In the genomic region with DNA sequence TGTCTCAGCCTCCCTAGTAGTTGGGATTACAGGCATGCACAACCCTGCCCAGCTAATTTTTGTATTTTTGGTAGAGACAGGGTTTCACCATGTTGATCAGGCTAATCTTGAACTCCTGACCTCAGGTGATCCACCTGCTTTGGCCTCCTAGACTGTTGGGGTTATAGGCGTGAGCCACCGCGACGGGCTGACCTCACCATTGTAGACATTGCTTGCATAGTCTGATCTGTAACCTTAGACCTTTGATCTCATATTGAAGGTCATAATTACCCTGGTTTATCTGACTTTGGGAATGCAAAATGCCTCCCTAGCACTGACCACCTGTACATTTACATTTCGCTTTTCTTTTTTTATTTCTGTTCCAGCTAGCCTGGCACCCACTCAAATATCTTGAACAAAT, we compare ENCODE assay signal across 1 cellular context.
TF ChIP-seq lines count a peak whose summit lies in the region.

No MANE protein-coding gene starts in this region.

TF ChIP-seq in liver, 16 proteins besides CTCF, POLR2A, EP300 and RAD21 (continued from another document):
- TF ChIP-seq, protein P1, sequence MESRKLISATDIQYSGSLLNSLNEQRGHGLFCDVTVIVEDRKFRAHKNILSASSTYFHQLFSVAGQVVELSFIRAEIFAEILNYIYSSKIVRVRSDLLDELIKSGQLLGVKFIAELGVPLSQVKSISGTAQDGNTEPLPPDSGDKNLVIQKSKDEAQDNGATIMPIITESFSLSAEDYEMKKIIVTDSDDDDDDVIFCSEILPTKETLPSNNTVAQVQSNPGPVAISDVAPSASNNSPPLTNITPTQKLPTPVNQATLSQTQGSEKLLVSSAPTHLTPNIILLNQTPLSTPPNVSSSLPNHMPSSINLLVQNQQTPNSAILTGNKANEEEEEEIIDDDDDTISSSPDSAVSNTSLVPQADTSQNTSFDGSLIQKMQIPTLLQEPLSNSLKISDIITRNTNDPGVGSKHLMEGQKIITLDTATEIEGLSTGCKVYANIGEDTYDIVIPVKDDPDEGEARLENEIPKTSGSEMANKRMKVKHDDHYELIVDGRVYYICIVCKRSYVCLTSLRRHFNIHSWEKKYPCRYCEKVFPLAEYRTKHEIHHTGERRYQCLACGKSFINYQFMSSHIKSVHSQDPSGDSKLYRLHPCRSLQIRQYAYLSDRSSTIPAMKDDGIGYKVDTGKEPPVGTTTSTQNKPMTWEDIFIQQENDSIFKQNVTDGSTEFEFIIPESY (IDR thresholded peaks at IDR 0.05), result no peak
- TF ChIP-seq HNF4A (conservative IDR thresholded peaks at IDR 0.05), result peak; percentile 87 to 89
- peak; percentile 90 for TF ChIP-seq NR2F2 (IDR thresholded peaks at IDR 0.05)
- no peak for TF ChIP-seq EGR1 (IDR thresholded peaks at IDR 0.05; ENCODE audit: low read depth in 2 of 2)
- peak; percentile 41 for TF ChIP-seq SP1 (IDR thresholded peaks at IDR 0.05)
- TF ChIP-seq RXRA (IDR thresholded peaks at IDR 0.05), result peak; percentile 84 to 92
- TF ChIP-seq, protein P2, sequence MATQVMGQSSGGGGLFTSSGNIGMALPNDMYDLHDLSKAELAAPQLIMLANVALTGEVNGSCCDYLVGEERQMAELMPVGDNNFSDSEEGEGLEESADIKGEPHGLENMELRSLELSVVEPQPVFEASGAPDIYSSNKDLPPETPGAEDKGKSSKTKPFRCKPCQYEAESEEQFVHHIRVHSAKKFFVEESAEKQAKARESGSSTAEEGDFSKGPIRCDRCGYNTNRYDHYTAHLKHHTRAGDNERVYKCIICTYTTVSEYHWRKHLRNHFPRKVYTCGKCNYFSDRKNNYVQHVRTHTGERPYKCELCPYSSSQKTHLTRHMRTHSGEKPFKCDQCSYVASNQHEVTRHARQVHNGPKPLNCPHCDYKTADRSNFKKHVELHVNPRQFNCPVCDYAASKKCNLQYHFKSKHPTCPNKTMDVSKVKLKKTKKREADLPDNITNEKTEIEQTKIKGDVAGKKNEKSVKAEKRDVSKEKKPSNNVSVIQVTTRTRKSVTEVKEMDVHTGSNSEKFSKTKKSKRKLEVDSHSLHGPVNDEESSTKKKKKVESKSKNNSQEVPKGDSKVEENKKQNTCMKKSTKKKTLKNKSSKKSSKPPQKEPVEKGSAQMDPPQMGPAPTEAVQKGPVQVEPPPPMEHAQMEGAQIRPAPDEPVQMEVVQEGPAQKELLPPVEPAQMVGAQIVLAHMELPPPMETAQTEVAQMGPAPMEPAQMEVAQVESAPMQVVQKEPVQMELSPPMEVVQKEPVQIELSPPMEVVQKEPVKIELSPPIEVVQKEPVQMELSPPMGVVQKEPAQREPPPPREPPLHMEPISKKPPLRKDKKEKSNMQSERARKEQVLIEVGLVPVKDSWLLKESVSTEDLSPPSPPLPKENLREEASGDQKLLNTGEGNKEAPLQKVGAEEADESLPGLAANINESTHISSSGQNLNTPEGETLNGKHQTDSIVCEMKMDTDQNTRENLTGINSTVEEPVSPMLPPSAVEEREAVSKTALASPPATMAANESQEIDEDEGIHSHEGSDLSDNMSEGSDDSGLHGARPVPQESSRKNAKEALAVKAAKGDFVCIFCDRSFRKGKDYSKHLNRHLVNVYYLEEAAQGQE (IDR thresholded peaks at IDR 0.05), result no peak
- no peak for TF ChIP-seq GABPA (IDR thresholded peaks at IDR 0.05 in 1 of 2, conservative IDR thresholded peaks at IDR 0.05 in 1 of 2)
- TF ChIP-seq YY1 (IDR thresholded peaks at IDR 0.05), result no peak
- no peak for TF ChIP-seq FOXA1 (IDR thresholded peaks at IDR 0.05)
- TF ChIP-seq FOXA2 (IDR thresholded peaks at IDR 0.05), result peak; percentile 57
